Comparison of ENCODE assay signal across 27 cellular contexts in genomic region chr14:106813477-106813823, GRCh38.
"Had no signal": no experiment of that assay in that cellular context is flagged by ENCODE, and none has a peak within 500 bp of the region (broad histone marks: within the 10 kb centered on the region; RNA-seq: fewer than 3 reads in every experiment).

No MANE protein-coding gene starts in this region.

- H3K36me3 ChIP-seq: brain microvascular endothelial cell, Peyer's patch, WERI-Rb-1 had no signal

- H3K4me3 Mint-ChIP-seq: activated CD4-positive, alpha-beta memory T cell treated with anti-CD3 and anti-CD28 coated beads, Interleukin-2, amount 10 ng/mL, durations not matched to agents 7 days and 5 days; activated CD8-positive, alpha-beta memory T cell treated with anti-CD3 and anti-CD28 coated beads, Interleukin-2, amount 10 ng/mL, durations not matched to agents 7 days and 5 days; activated naive CD4-positive, alpha-beta T cell treated with anti-CD3 and anti-CD28 coated beads, Interleukin-2, amount 10 ng/mL, durations not matched to agents 7 days and 5 days; activated naive CD8-positive, alpha-beta T cell; activated naive CD8-positive, alpha-beta T cell treated with anti-CD3 and anti-CD28 coated beads, Interleukin-2, amount 50 U/mL, for 24 hours had no signal

- H3K9me3 Mint-ChIP-seq: activated CD4-positive, alpha-beta memory T cell treated with anti-CD3 and anti-CD28 coated beads, Interleukin-2, amount 10 ng/mL, durations not matched to agents 7 days and 5 days; activated naive CD4-positive, alpha-beta T cell treated with anti-CD3 and anti-CD28 coated beads, Interleukin-2, amount 10 ng/mL, durations not matched to agents 7 days and 5 days; activated naive CD8-positive, alpha-beta T cell treated with anti-CD3 and anti-CD28 coated beads, Interleukin-2, amount 50 U/mL, for 24 hours had no signal

- H3K27ac Mint-ChIP-seq: activated CD4-positive, alpha-beta memory T cell treated with anti-CD3 and anti-CD28 coated beads, Interleukin-2, amount 10 ng/mL, durations not matched to agents 7 days and 5 days; activated CD8-positive, alpha-beta memory T cell treated with anti-CD3 and anti-CD28 coated beads, Interleukin-2, amount 10 ng/mL, durations not matched to agents 7 days and 5 days; activated naive CD4-positive, alpha-beta T cell treated with anti-CD3 and anti-CD28 coated beads, Interleukin-2, amount 10 ng/mL, durations not matched to agents 7 days and 5 days; activated naive CD8-positive, alpha-beta T cell; activated naive CD8-positive, alpha-beta T cell treated with anti-CD3 and anti-CD28 coated beads, Interleukin-2, amount 50 U/mL, for 24 hours had no signal

- H3K36me3 Mint-ChIP-seq: activated CD8-positive, alpha-beta memory T cell treated with anti-CD3 and anti-CD28 coated beads, Interleukin-2, amount 10 ng/mL, durations not matched to agents 7 days and 5 days; activated naive CD4-positive, alpha-beta T cell treated with anti-CD3 and anti-CD28 coated beads, Interleukin-2, amount 10 ng/mL, durations not matched to agents 7 days and 5 days; activated naive CD8-positive, alpha-beta T cell had no signal

- H3K4me1 ChIP-seq: Peyer's patch had no signal

- H3K4me3 ChIP-seq: Peyer's patch had no signal

- DNase-seq: activated CD4-positive, alpha-beta memory T cell treated with anti-CD3 and anti-CD28 coated beads, Interleukin-2, amount 10 ng/mL, durations not matched to agents 7 days and 5 days; activated CD4-positive, alpha-beta T cell treated with anti-CD3 and anti-CD28 coated beads for 1 hour; activated CD4-positive, alpha-beta T cell treated with anti-CD3 and anti-CD28 coated beads for 48 hours; activated CD4-positive, CD25-positive, alpha-beta regulatory T cell; activated CD8-positive, alpha-beta memory T cell treated with anti-CD3 and anti-CD28 coated beads for 24 hours; activated CD8-positive, alpha-beta memory T cell treated with anti-CD3 and anti-CD28 coated beads, Interleukin-2, amount 10 ng/mL, durations not matched to agents 7 days and 5 days; activated CD8-positive, alpha-beta memory T cell treated with anti-CD3 and anti-CD28 coated beads, Interleukin-2, amount 50 U/mL, for 48 hours; activated effector memory CD4-positive, alpha-beta T cell treated with Interleukin-2 at 50 U/mL for 16 hours; activated naive CD4-positive, alpha-beta T cell treated with anti-CD3 and anti-CD28 coated beads, Interleukin-2, amount 10 ng/mL, durations not matched to agents 7 days and 5 days; activated naive CD8-positive, alpha-beta T cell treated with anti-CD3 and anti-CD28 coated beads, Interleukin-2, amount 50 U/mL, for 24 hours; activated T-cell treated with anti-CD3 and anti-CD28 coated beads, Interleukin-2, amount 50 U/mL, for 48 hours; anterior cingulate cortex; brain microvascular endothelial cell; NCI-H1105; NCI-H1436; NCI-H1694; NCI-H1930; NCI-H2081 treated with DMSO at 0.1 percent for 48 hours; NCI-H345; NCI-H524 treated with DMSO at 0.1 percent for 48 hours; PC-3; Peyer's patch; RPMI8226; SIG-M5; T1000; WERI-Rb-1 had no signal

- H3K27ac ChIP-seq: brain microvascular endothelial cell, Peyer's patch, WERI-Rb-1 had no signal

- ATAC-seq: activated CD8-positive, alpha-beta memory T cell treated with anti-CD3 and anti-CD28 coated beads, Interleukin-2, amount 10 ng/mL, durations not matched to agents 7 days and 5 days; activated naive CD8-positive, alpha-beta T cell treated with anti-CD3 and anti-CD28 coated beads, Interleukin-2, amount 50 U/mL, for 24 hours; PC-3 had no signal

- H3K9me3 ChIP-seq: Peyer's patch had no signal

- H3K27me3 ChIP-seq: brain microvascular endothelial cell, Peyer's patch had no signal
